ENCODE assay signal across 17 cellular contexts in the genomic region with DNA sequence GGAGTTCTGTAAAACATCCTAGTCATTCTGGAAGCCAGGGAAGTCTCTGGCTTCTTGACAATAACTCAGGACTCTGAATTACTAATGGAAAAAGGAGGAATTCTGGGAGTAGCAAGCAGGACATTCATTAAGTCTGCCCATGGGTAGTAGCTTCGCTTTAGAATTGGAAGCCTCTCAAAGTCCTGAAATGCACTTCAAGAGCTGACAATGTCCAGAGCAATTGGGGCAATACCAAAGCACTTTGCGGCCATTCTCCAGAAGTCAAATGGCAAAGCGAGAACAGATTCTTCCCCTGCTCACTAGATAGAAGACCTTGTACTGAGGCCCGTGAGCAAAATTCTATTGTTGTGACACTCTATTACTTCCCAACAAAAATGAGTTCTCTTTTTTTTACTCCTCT.
"Had no signal": no experiment of that assay in that cellular context is flagged by ENCODE, and none has a peak within 500 bp of the region (broad histone marks: within the 10 kb centered on the region; RNA-seq: fewer than 3 reads in every experiment).

No MANE protein-coding gene starts in this region.

- H3K4me3 Mint-ChIP-seq: naive thymus-derived CD4-positive, alpha-beta T cell; nephron progenitor cell; stimulated activated effector memory CD8-positive, alpha-beta T cell treated with anti-CD3 and anti-CD28 coated beads, Interleukin-12 subunit alpha, Interleukin-12 subunit beta, amount 100 ng/mL, for 72 hours; stimulated activated naive CD8-positive, alpha-beta T cell treated with anti-CD3 and anti-CD28 coated beads, Interleukin-15, Interleukin-2, amounts not matched to agents 100 ng/mL and 50 ng/mL, for 24 hours had no signal

- H3K27ac ChIP-seq: coronary artery, epithelial cell of prostate, gastrocnemius medialis, right atrium auricular region, thyroid gland, upper lobe of left lung, vagina had no signal

- H3K4me1 ChIP-seq: gastrocnemius medialis, thyroid gland, upper lobe of left lung, vagina had no signal

- H3K9me3 Mint-ChIP-seq: stimulated activated effector memory CD8-positive, alpha-beta T cell treated with anti-CD3 and anti-CD28 coated beads, Interleukin-12 subunit alpha, Interleukin-12 subunit beta, amount 100 ng/mL, for 72 hours; stimulated activated naive CD8-positive, alpha-beta T cell treated with anti-CD3 and anti-CD28 coated beads, Interleukin-15, Interleukin-2, amounts not matched to agents 100 ng/mL and 50 ng/mL, for 24 hours had no signal

- H3K9me3 ChIP-seq: esophagus muscularis mucosa, gastrocnemius medialis, right atrium auricular region, thyroid gland, upper lobe of left lung, vagina had no signal

- H3K36me3 Mint-ChIP-seq: stimulated activated effector memory CD8-positive, alpha-beta T cell treated with anti-CD3 and anti-CD28 coated beads, Interleukin-12 subunit alpha, Interleukin-12 subunit beta, amount 100 ng/mL, for 72 hours had no signal

- H3K27ac Mint-ChIP-seq: naive thymus-derived CD4-positive, alpha-beta T cell; nephron progenitor cell; stimulated activated effector memory CD8-positive, alpha-beta T cell treated with anti-CD3 and anti-CD28 coated beads, Interleukin-12 subunit alpha, Interleukin-12 subunit beta, amount 100 ng/mL, for 72 hours; stimulated activated naive CD8-positive, alpha-beta T cell treated with anti-CD3 and anti-CD28 coated beads, Interleukin-15, Interleukin-2, amounts not matched to agents 100 ng/mL and 50 ng/mL, for 24 hours had no signal

- H3K4me1 Mint-ChIP-seq: naive thymus-derived CD4-positive, alpha-beta T cell; stimulated activated effector memory CD8-positive, alpha-beta T cell treated with anti-CD3 and anti-CD28 coated beads, Interleukin-12 subunit alpha, Interleukin-12 subunit beta, amount 100 ng/mL, for 72 hours had no signal

- H3K4me3 ChIP-seq: coronary artery, esophagus muscularis mucosa, gastrocnemius medialis, right atrium auricular region, smooth muscle cell, thyroid gland, upper lobe of left lung, vagina had no signal

- ATAC-seq: naive thymus-derived CD4-positive, alpha-beta T cell; stimulated activated effector memory CD8-positive, alpha-beta T cell treated with anti-CD3 and anti-CD28 coated beads, Interleukin-12 subunit alpha, Interleukin-12 subunit beta, amount 100 ng/mL, for 72 hours had no signal

- DNase-seq: effector memory CD4-positive, alpha-beta T cell; gastrocnemius medialis; glutamatergic neuron; left cardiac atrium; naive thymus-derived CD4-positive, alpha-beta T cell; nephron progenitor cell; stimulated activated CD4-positive, alpha-beta T cell treated with anti-CD3 and anti-CD28 coated beads, Interleukin-2, amount 100 ng/mL, for 48 hours; thyroid gland; upper lobe of left lung had no signal

- H3K4me2 ChIP-seq: smooth muscle cell had no signal

- H3K36me3 ChIP-seq: esophagus muscularis mucosa, gastrocnemius medialis, right atrium auricular region, thyroid gland, upper lobe of left lung, vagina had no signal

- H3K27me3 ChIP-seq: esophagus muscularis mucosa, right atrium auricular region, thyroid gland, upper lobe of left lung, vagina had no signal
